27 cellular contexts compared by ENCODE assay signal in genomic region chr6:16831136-16831535, GRCh38.
"Had no signal": no experiment of that assay in that cellular context is flagged by ENCODE, and none has a peak within 500 bp of the region (broad histone marks: within the 10 kb centered on the region; RNA-seq: fewer than 3 reads in every experiment).

No MANE protein-coding gene starts in this region.

- H3K27ac Mint-ChIP-seq: naive thymus-derived CD8-positive, alpha-beta T cell; natural killer cell treated with Interleukin-12 subunit alpha and Interleukin-12 subunit beta and Interleukin-15 and Interleukin-18, amount 100 ng/mL, for 72 hours; nephron progenitor cell; stimulated activated effector memory CD8-positive, alpha-beta T cell treated with anti-CD3 and anti-CD28 coated beads, Interleukin-12 subunit alpha, Interleukin-12 subunit beta, amount 100 ng/mL, for 72 hours; stimulated activated naive B cell treated with anti-CD40 and anti-IgM and Interleukin-4, amounts not matched to agents 10 μg/mL and 1 μg/mL and 100 μg/mL, for 72 hours; stimulated activated naive CD8-positive, alpha-beta T cell treated with anti-CD3 and anti-CD28 coated beads, Interleukin-15, Interleukin-2, amounts not matched to agents 100 ng/mL and 50 ng/mL, for 24 hours had no signal

- H3K9me3 Mint-ChIP-seq: naive thymus-derived CD8-positive, alpha-beta T cell; natural killer cell treated with Interleukin-12 subunit alpha and Interleukin-12 subunit beta and Interleukin-15 and Interleukin-18, amount 100 ng/mL, for 72 hours; nephron progenitor cell; neural crest cell; stimulated activated effector memory CD8-positive, alpha-beta T cell treated with anti-CD3 and anti-CD28 coated beads, Interleukin-12 subunit alpha, Interleukin-12 subunit beta, amount 100 ng/mL, for 72 hours; stimulated activated naive B cell treated with anti-CD40 and anti-IgM and Interleukin-4, amounts not matched to agents 10 μg/mL and 1 μg/mL and 100 μg/mL, for 72 hours; stimulated activated naive CD8-positive, alpha-beta T cell treated with anti-CD3 and anti-CD28 coated beads, Interleukin-15, Interleukin-2, amounts not matched to agents 100 ng/mL and 50 ng/mL, for 24 hours had no signal

- H3K27ac ChIP-seq: neutrophil, pancreas, prostate gland, sigmoid colon, stomach, thoracic aorta, thyroid gland, tibial nerve, upper lobe of left lung, vagina had no signal

- H3K4me1 ChIP-seq: pancreas, prostate gland, thyroid gland, vagina had no signal

- H3K4me3 ChIP-seq: pancreas, prostate gland, right lobe of liver, sigmoid colon, stomach, thoracic aorta, thyroid gland, tibial nerve, upper lobe of left lung, vagina had no signal

- H3K9me3 ChIP-seq: neutrophil, pancreas, prostate gland, right lobe of liver, sigmoid colon, stomach, thoracic aorta, thyroid gland, tibial nerve, upper lobe of left lung, vagina had no signal

- DNase-seq: naive thymus-derived CD8-positive, alpha-beta T cell; nephron progenitor cell; nucleus accumbens; pancreas; right cardiac atrium; right lobe of liver; sigmoid colon; small intestine; stimulated activated CD4-positive, alpha-beta T cell treated with anti-CD3 and anti-CD28 coated beads, Interleukin-15, amount 100 ng/mL, for 24 hours; stimulated activated CD4-positive, alpha-beta T cell treated with anti-CD3 and anti-CD28 coated beads, Interleukin-2, amount 100 ng/mL, for 24 hours; stimulated activated CD4-positive, alpha-beta T cell treated with anti-CD3 and anti-CD28 coated beads, Interleukin-2, amount 100 ng/mL, for 48 hours; stimulated activated CD4-positive, alpha-beta T cell treated with anti-CD3 and anti-CD28 coated beads, Interleukin-4, amount 100 ng/mL, for 24 hours; stimulated activated naive B cell treated with anti-CD40 and anti-IgM and Interleukin-4, amounts not matched to agents 10 μg/mL and 1 μg/mL and 100 μg/mL, for 72 hours; stimulated activated naive CD4-positive, alpha-beta T cell treated with Interleukin-2 at 50 U/mL for 16 hours; stomach; thyroid gland; trophoblast cell; upper lobe of left lung had no signal

- H3K4me3 Mint-ChIP-seq: naive thymus-derived CD8-positive, alpha-beta T cell; natural killer cell treated with Interleukin-12 subunit alpha and Interleukin-12 subunit beta and Interleukin-15 and Interleukin-18, amount 100 ng/mL, for 72 hours; nephron progenitor cell; neural crest cell; stimulated activated effector memory CD8-positive, alpha-beta T cell treated with anti-CD3 and anti-CD28 coated beads, Interleukin-12 subunit alpha, Interleukin-12 subunit beta, amount 100 ng/mL, for 72 hours; stimulated activated naive B cell treated with anti-CD40 and anti-IgM and Interleukin-4, amounts not matched to agents 10 μg/mL and 1 μg/mL and 100 μg/mL, for 72 hours; stimulated activated naive CD8-positive, alpha-beta T cell treated with anti-CD3 and anti-CD28 coated beads, Interleukin-15, Interleukin-2, amounts not matched to agents 100 ng/mL and 50 ng/mL, for 24 hours had no signal

- H3K36me3 Mint-ChIP-seq: naive thymus-derived CD8-positive, alpha-beta T cell; natural killer cell treated with Interleukin-12 subunit alpha and Interleukin-12 subunit beta and Interleukin-15 and Interleukin-18, amount 100 ng/mL, for 72 hours; stimulated activated effector memory CD8-positive, alpha-beta T cell treated with anti-CD3 and anti-CD28 coated beads, Interleukin-12 subunit alpha, Interleukin-12 subunit beta, amount 100 ng/mL, for 72 hours; stimulated activated naive B cell treated with anti-CD40 and anti-IgM and Interleukin-4, amounts not matched to agents 10 μg/mL and 1 μg/mL and 100 μg/mL, for 72 hours had no signal

- H3K36me3 ChIP-seq: neutrophil, pancreas, prostate gland, right lobe of liver, sigmoid colon, stomach, thoracic aorta, thyroid gland, tibial nerve, upper lobe of left lung, vagina had no signal

- ATAC-seq: naive thymus-derived CD8-positive, alpha-beta T cell; natural killer cell treated with Interleukin-12 subunit alpha and Interleukin-12 subunit beta and Interleukin-15 and Interleukin-18, amount 100 ng/mL, for 72 hours; pancreas; right cardiac atrium; stimulated activated effector memory CD8-positive, alpha-beta T cell treated with anti-CD3 and anti-CD28 coated beads, Interleukin-12 subunit alpha, Interleukin-12 subunit beta, amount 100 ng/mL, for 72 hours; stimulated activated naive B cell treated with anti-CD40 and anti-IgM and Interleukin-4, amounts not matched to agents 10 μg/mL and 1 μg/mL and 100 μg/mL, for 72 hours had no signal

- H3K27me3 ChIP-seq: neutrophil, pancreas, right lobe of liver, sigmoid colon, stomach, thyroid gland, tibial nerve, upper lobe of left lung, vagina had no signal
